8 cellular contexts compared by ENCODE assay signal in the genomic region with DNA sequence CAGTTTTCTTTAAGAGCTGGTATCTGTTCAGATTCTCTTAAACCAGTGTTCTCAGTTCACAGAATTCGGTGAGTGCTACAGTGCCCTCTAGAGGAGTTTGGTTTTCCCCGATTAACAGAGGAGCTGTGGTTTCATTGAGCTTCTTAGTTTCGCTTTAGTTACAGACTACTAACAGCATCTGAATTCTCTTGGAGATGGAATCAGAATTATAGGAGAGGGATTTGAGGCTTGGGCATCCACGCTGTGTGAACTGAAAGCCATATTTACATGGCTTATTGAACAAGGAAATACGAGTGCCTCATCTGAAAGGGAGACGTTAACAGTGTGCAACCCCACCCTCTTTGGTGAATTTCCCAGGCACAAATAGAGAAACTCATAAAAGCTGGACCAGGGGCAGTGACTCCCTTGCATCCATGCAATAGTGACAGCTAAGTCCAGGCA.
DNase-seq lines count a peak whose midpoint lies in the region; ATAC-seq and TF ChIP-seq lines count a peak whose summit lies in the region.

No MANE protein-coding gene starts in this region.

- no peaks in the 10 kb centered on the region for H3K27me3 ChIP-seq in heart left ventricle
- H3K27me3 ChIP-seq in ovary: no peaks in the 10 kb centered on the region

- DNase-seq in DMS53 treated with DMSO at 0.1 percent for 48 hours (lab: John Stamatoyannopoulos, UW; ENCODE audit: unreplicated experiment) (peak; percentile 92), NCI-H510A treated with DMSO at 0.1 percent for 48 hours (lab: John Stamatoyannopoulos, UW) (peak; percentile 86), heart left ventricle (peak in 1 of 5 donors; percentile 15), ovary (peak in 1 of 5 donors; percentile 21), GOT3 (lab: John Stamatoyannopoulos, UW) (no peak)
- no peak for DNase-seq in activated naive CD8-positive, alpha-beta T cell treated with anti-CD3 and anti-CD28 coated beads for 36 hours

- H3K27ac ChIP-seq in heart left ventricle (no peak overlapping the region), ovary (no peak overlapping the region)

- peaks cover 7% of the 10 kb centered on the region for H3K9me3 Mint-ChIP-seq in activated naive CD8-positive, alpha-beta T cell treated with anti-CD3 and anti-CD28 coated beads for 36 hours

- no peaks in the 10 kb centered on the region for H3K9me3 ChIP-seq in heart left ventricle
- no peaks in the 10 kb centered on the region for H3K9me3 ChIP-seq in ovary

- 2 to 4% (median 3%) methylated on average over 6 of the region's 6 CpGs for WGBS in heart left ventricle, 4 donors
- 0 to 1% (median 1%) methylated on average over 6 of the region's 6 CpGs for WGBS in ovary, 3 donors

- H3K4me3 Mint-ChIP-seq in activated naive CD8-positive, alpha-beta T cell treated with anti-CD3 and anti-CD28 coated beads for 36 hours: peak overlapping the region; percentile 62

- no peaks in the 10 kb centered on the region for H3K36me3 ChIP-seq in heart left ventricle
- H3K36me3 ChIP-seq in ovary: no peaks in the 10 kb centered on the region

- ATAC-seq in GM19467 (IDR thresholded peaks at IDR 0.05; ENCODE audit: unreplicated experiment) (peak; percentile 99), HG03521 (IDR thresholded peaks at IDR 0.05; ENCODE audit: unreplicated experiment) (peak; percentile 99), heart left ventricle (peak in 3 of 4 donors; percentile 53 to 88 (median 81))

- TF ChIP-seq CTCF in heart left ventricle (IDR thresholded peaks at IDR 0.05) (peak; percentile 31 to 72 (median 54)), ovary (IDR thresholded peaks at IDR 0.05) (no peak)

- TF ChIP-seq POLR2A in heart left ventricle (IDR thresholded peaks at IDR 0.05): no peak
- no peak for TF ChIP-seq POLR2A in ovary (IDR thresholded peaks at IDR 0.05)

- no peak overlapping the region for H3K27ac Mint-ChIP-seq in activated naive CD8-positive, alpha-beta T cell treated with anti-CD3 and anti-CD28 coated beads for 36 hours

- H3K27me3 Mint-ChIP-seq in activated naive CD8-positive, alpha-beta T cell treated with anti-CD3 and anti-CD28 coated beads for 36 hours: no peaks in the 10 kb centered on the region

- H3K4me1 Mint-ChIP-seq in activated naive CD8-positive, alpha-beta T cell treated with anti-CD3 and anti-CD28 coated beads for 36 hours: peaks cover 2% of the 10 kb centered on the region

- no peaks in the 10 kb centered on the region for H3K36me3 Mint-ChIP-seq in activated naive CD8-positive, alpha-beta T cell treated with anti-CD3 and anti-CD28 coated beads for 36 hours

- H3K4me3 ChIP-seq in heart left ventricle (peak overlapping the region in 10 of 12 donors; percentile 33 to 61 (median 46)), ovary (peak overlapping the region; percentile 28)

- intact Hi-C loops in heart left ventricle (cut with DNase I) (loop anchor here in 1 of 10 donors (10.0 kb wide), 1 partner anchor 426 kb away; no protein-coding TSS in a partner anchor), ovary (cut with DNase I) (no loop called here)

- no peak for TF ChIP-seq EP300 in ovary (IDR thresholded peaks at IDR 0.05)

- peaks cover 0 to 9% (median 0%) of the 10 kb centered on the region in 12 donors for H3K4me1 ChIP-seq in heart left ventricle
- H3K4me1 ChIP-seq in ovary (ENCODE audit: insufficient read depth): no peaks in the 10 kb centered on the region

Comparison
In these comparisons a context has a peak if more than half of its experiments do, and no peak if none do; other contexts are left out.
1. DNase-seq: peak in DMS53 treated with DMSO at 0.1 percent for 48 hours (single experiment) and NCI-H510A treated with DMSO at 0.1 percent for 48 hours (single experiment); none in activated naive CD8-positive, alpha-beta T cell treated with anti-CD3 and anti-CD28 coated beads for 36 hours (single experiment) and GOT3 (single experiment).
2. CTCF ChIP-seq: peak in heart left ventricle (12 of 12); none in ovary (0 of 3).
3. Peak in every context shown above with its lines, with median percentiles within 50 percentile points of each other: ATAC-seq.